13 cellular contexts compared by ENCODE assay signal in genomic region chr2:137706786-137707613, GRCh38.
DNase-seq lines count a peak whose midpoint lies in the region; ATAC-seq, FAIRE-seq and TF ChIP-seq lines count a peak whose summit lies in the region.
"Had no signal": no experiment of that assay in that cellular context is flagged by ENCODE, and none has a peak within 500 bp of the region (broad histone marks: within the 10 kb centered on the region; RNA-seq: fewer than 3 reads in every experiment).

No MANE protein-coding gene starts in this region.

- peaks cover 10 to 11% of the 10 kb centered on the region in 2 donors for H3K9me3 Mint-ChIP-seq in stimulated activated naive B cell treated with anti-CD40 and anti-IgM and Interleukin-4, amounts not matched to agents 10 μg/mL and 1 μg/mL and 100 μg/mL, for 72 hours

- H3K4me3 Mint-ChIP-seq in stimulated activated naive B cell treated with anti-CD40 and anti-IgM and Interleukin-4, amounts not matched to agents 10 μg/mL and 1 μg/mL and 100 μg/mL, for 72 hours: no peak overlapping the region
- H3K4me3 Mint-ChIP-seq: activated CD4-positive, alpha-beta T cell treated with anti-CD3 and anti-CD28 coated beads, Interleukin-2, amount 10 ng/mL, durations not matched to agents 24 days and 14 days; stimulated activated naive CD8-positive, alpha-beta T cell treated with anti-CD3 and anti-CD28 coated beads, Interleukin-15, Interleukin-2, amounts not matched to agents 100 ng/mL and 50 ng/mL, for 24 hours had no signal

- SMC1A ChIA-PET in GM12878 (lab: Charles Lee; ENCODE audit: uncharacterized antibody, unreplicated experiment): no interaction called here

- H3K36me3 ChIP-seq in GM12878 (ENCODE audit: control insufficient read depth in 2 of 2, insufficient read depth in 2 of 2, low read length in 1 of 2) (no peaks in the 10 kb centered on the region), spleen (no peaks in the 10 kb centered on the region)

- H3K4me2 ChIP-seq in GM12878 (ENCODE audit: control insufficient read depth, insufficient read depth): no peak overlapping the region

- in situ Hi-C loops in GM12878 (cut with MboI): no loop called here

- TF ChIP-seq CTCF in GM12878 (IDR thresholded peaks at IDR 0.05 in 2 of 3, conservative IDR thresholded peaks at IDR 0.05 in 1 of 3; ENCODE audit: control insufficient read depth in 2 of 3, extremely low read depth in 1 of 3, insufficient read depth in 1 of 3, low read depth in 3 of 3, low read length in 3 of 3) (no peak), spleen (IDR thresholded peaks at IDR 0.05 in 8 of 11, conservative IDR thresholded peaks at IDR 0.05 in 3 of 11) (no peak)

- H3K9me3 ChIP-seq in GM12878 (replicated peaks; ENCODE audit: control insufficient read depth, insufficient read depth, low read length) (no peaks in the 10 kb centered on the region), spleen (peaks cover 0 to 59% (median 31%) of the 10 kb centered on the region in 8 donors)

- POLR2A ChIA-PET in GM12878 (lab: Charles Lee): no interaction called here

- WGBS in GM12878 (ENCODE audit: insufficient coverage, insufficient replicate concordance, low lambda C conversion rate, missing lambda C conversion rate): 36% methylated on average over 15 of the region's 15 CpGs
- WGBS in spleen, 5 donors: 66 to 75% (median 68%) methylated on average over 14 to 15 of the region's 15 CpGs

- TF ChIP-seq EP300 in GM12878 (IDR thresholded peaks at IDR 0.05; ENCODE audit: borderline replicate concordance in 1 of 2, control insufficient read depth in 1 of 2, low read depth in 2 of 2, low read length in 2 of 2): no peak

- H3K27me3 ChIP-seq in GM12878 (replicated peaks in 1 of 2; ENCODE audit: control insufficient read depth in 2 of 2, insufficient read depth in 2 of 2, low read length in 1 of 2) (no peaks in the 10 kb centered on the region), spleen (replicated peaks in 1 of 7) (no peaks in the 10 kb centered on the region)

- CTCF ChIA-PET in GM12878 (lab: Yijun Ruan, JAX): no interaction called here

- H3K4me3 ChIP-seq in GM12878 (no peak overlapping the region), spleen (no peak overlapping the region)

- no TSS peak for BruUV-seq in GM12878 (replicated peaks; lab: Mats Ljungman, UMichigan)

- H3K4me1 ChIP-seq in GM12878 (ENCODE audit: control insufficient read depth, insufficient read depth, low read length): no peaks in the 10 kb centered on the region
- no peaks in the 10 kb centered on the region for H3K4me1 ChIP-seq in spleen

- DNase-seq in Right ventricle myocardium inferior (ENCODE audit: missing footprints) (peak; percentile 68), left cardiac atrium (no peak), NCI-H510A treated with DMSO at 0.1 percent for 48 hours (lab: John Stamatoyannopoulos, UW) (peak; percentile 21), GM12878 (ENCODE audit: low read depth, low spot score) (no peak), spleen (peak; percentile 72)
- DNase-seq in stimulated activated naive B cell treated with anti-CD40 and anti-IgM and Interleukin-4, amounts not matched to agents 10 μg/mL and 1 μg/mL and 100 μg/mL, for 72 hours: no peak
- DNase-seq in stimulated activated CD4-positive, alpha-beta T cell treated with anti-CD3 and anti-CD28 coated beads, Interleukin-15, amount 100 ng/mL, for 24 hours: no peak
- DNase-seq: activated CD4-positive, alpha-beta T cell treated with anti-CD3 and anti-CD28 coated beads, Interleukin-2, amount 10 ng/mL, durations not matched to agents 24 days and 14 days; HCEC 1CT; NCI-H1436; T-helper 2 cell had no signal

- no peaks in the 10 kb centered on the region for H4K20me1 ChIP-seq in GM12878 (ENCODE audit: control insufficient read depth, insufficient read depth)

- TF ChIP-seq POLR2A in GM12878 (IDR thresholded peaks at IDR 0.05; ENCODE audit: low read depth, low read length) (no peak), spleen (IDR thresholded peaks at IDR 0.05) (no peak)

- RAD21 ChIA-PET in GM12878 (lab: Charles Lee; ENCODE audit: unreplicated experiment): no interaction called here

- ATAC-seq in Right ventricle myocardium inferior (no peak), left cardiac atrium (no peak), GM12878 (peak; percentile 69), GM21529 (IDR thresholded peaks at IDR 0.05; ENCODE audit: unreplicated experiment) (no peak)
- ATAC-seq in stimulated activated naive B cell treated with anti-CD40 and anti-IgM and Interleukin-4, amounts not matched to agents 10 μg/mL and 1 μg/mL and 100 μg/mL, for 72 hours (replicated peaks): no peak

- no peaks in the 10 kb centered on the region for H3K79me2 ChIP-seq in GM12878 (ENCODE audit: control insufficient read depth, insufficient read depth, low read length)

- H3K27ac Mint-ChIP-seq in stimulated activated naive B cell treated with anti-CD40 and anti-IgM and Interleukin-4, amounts not matched to agents 10 μg/mL and 1 μg/mL and 100 μg/mL, for 72 hours: no peak overlapping the region
- H3K27ac Mint-ChIP-seq: activated CD4-positive, alpha-beta T cell treated with anti-CD3 and anti-CD28 coated beads, Interleukin-2, amount 10 ng/mL, durations not matched to agents 24 days and 14 days; stimulated activated naive CD8-positive, alpha-beta T cell treated with anti-CD3 and anti-CD28 coated beads, Interleukin-15, Interleukin-2, amounts not matched to agents 100 ng/mL and 50 ng/mL, for 24 hours had no signal

- TF ChIP-seq RAD21 in GM12878 (IDR thresholded peaks at IDR 0.05; ENCODE audit: insufficient read depth, low read depth, low read length): no peak

- FAIRE-seq in GM12878 (lab: Jason Lieb, UNC): no peak

- H3K4me1 Mint-ChIP-seq in stimulated activated naive B cell treated with anti-CD40 and anti-IgM and Interleukin-4, amounts not matched to agents 10 μg/mL and 1 μg/mL and 100 μg/mL, for 72 hours: no peaks in the 10 kb centered on the region
- H3K4me1 Mint-ChIP-seq: activated CD4-positive, alpha-beta T cell treated with anti-CD3 and anti-CD28 coated beads, Interleukin-2, amount 10 ng/mL, durations not matched to agents 24 days and 14 days had no signal

- H3K9ac ChIP-seq in GM12878 (ENCODE audit: control insufficient read depth, insufficient read depth, low read length): no peak overlapping the region

- no peaks in the 10 kb centered on the region for H3K36me3 Mint-ChIP-seq in stimulated activated naive B cell treated with anti-CD40 and anti-IgM and Interleukin-4, amounts not matched to agents 10 μg/mL and 1 μg/mL and 100 μg/mL, for 72 hours

- intact Hi-C loops in Right ventricle myocardium inferior (cut with DNase I) (no loop called here), left cardiac atrium (cut with DNase I) (no loop called here), GM12878 (cut with micrococcal nuclease; ENCODE audit: unreplicated experiment) (no loop called here), spleen (cut with DNase I; ENCODE audit: low total_unique reads) (no loop called here)

- H3K27me3 Mint-ChIP-seq in stimulated activated naive B cell treated with anti-CD40 and anti-IgM and Interleukin-4, amounts not matched to agents 10 μg/mL and 1 μg/mL and 100 μg/mL, for 72 hours: no peaks in the 10 kb centered on the region
- H3K27me3 Mint-ChIP-seq: activated CD4-positive, alpha-beta T cell treated with anti-CD3 and anti-CD28 coated beads, Interleukin-2, amount 10 ng/mL, durations not matched to agents 24 days and 14 days; stimulated activated naive CD8-positive, alpha-beta T cell treated with anti-CD3 and anti-CD28 coated beads, Interleukin-15, Interleukin-2, amounts not matched to agents 100 ng/mL and 50 ng/mL, for 24 hours had no signal

- no peak overlapping the region for H2AFZ ChIP-seq in GM12878 (ENCODE audit: control insufficient read depth, low read depth, low read length)

- no peak overlapping the region for H3K27ac ChIP-seq in GM12878 (ENCODE audit: control insufficient read depth, insufficient read depth)
- H3K27ac ChIP-seq in spleen: no peak overlapping the region

TF ChIP-seq in GM12878, 131 proteins besides CTCF, POLR2A, EP300 and RAD21:
- TF ChIP-seq IRF5 (IDR thresholded peaks at IDR 0.05; ENCODE audit: borderline replicate concordance) (no peak), CBFB (IDR thresholded peaks at IDR 0.05; ENCODE audit: low read depth) (no peak), KDM1A (IDR thresholded peaks at IDR 0.05; ENCODE audit: borderline replicate concordance) (no peak), TCF7 (IDR thresholded peaks at IDR 0.05; ENCODE audit: borderline replicate concordance) (no peak)

Comparison
In these comparisons a context has a peak if more than half of its experiments do, and no peak if none do; other contexts are left out.
1. DNase-seq: peak in Right ventricle myocardium inferior (single experiment), NCI-H510A treated with DMSO at 0.1 percent for 48 hours (single experiment) and spleen (single experiment); none in left cardiac atrium (single experiment), GM12878 (single experiment), stimulated activated naive B cell treated with anti-CD40 and anti-IgM and Interleukin-4, amounts not matched to agents 10 μg/mL and 1 μg/mL and 100 μg/mL, for 72 hours (single experiment) and stimulated activated CD4-positive, alpha-beta T cell treated with anti-CD3 and anti-CD28 coated beads, Interleukin-15, amount 100 ng/mL, for 24 hours (single experiment).